In the genomic region with DNA sequence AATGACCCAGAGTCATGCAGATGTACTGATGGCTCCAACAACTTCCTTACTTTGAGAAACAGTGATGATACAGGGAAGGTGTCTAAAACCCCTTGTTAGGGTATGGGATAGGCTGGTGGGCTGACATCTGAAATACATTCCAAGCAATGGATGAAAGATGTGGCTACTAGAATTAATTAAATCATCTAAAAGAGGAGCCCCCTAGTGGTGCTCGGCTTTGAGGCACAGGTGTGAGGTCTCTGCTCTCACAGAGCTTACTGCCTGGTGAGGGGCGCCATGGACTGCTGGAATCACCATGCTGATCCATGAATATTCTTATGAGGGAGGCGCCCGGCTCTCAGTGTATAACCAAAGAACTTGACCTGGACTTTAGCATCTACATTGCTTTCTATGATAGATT, we compare ENCODE assay signal across 9 cellular contexts. TPM values are rescaled to one million over a fixed set of nuclear protein-coding genes. Genes with fewer than 3 reads are reported as not detected.
DNase-seq lines count a peak whose midpoint lies in the region; ATAC-seq and TF ChIP-seq lines count a peak whose summit lies in the region.
"Had no signal": no experiment of that assay in that cellular context is flagged by ENCODE, and none has a peak within 500 bp of the region (broad histone marks: within the 10 kb centered on the region; RNA-seq: fewer than 3 reads in every experiment).

No MANE protein-coding gene starts in this region.

- H3K9me3 ChIP-seq in HAP-1 = no peaks in the 10 kb centered on the region

- H3K27ac Mint-ChIP-seq in CD14-positive monocyte = no peak overlapping the region

- DNase-seq in CD14-positive monocyte (ENCODE audit: low spot score) = no peak
- peak; percentile 20 to 60 for DNase-seq in HAP-1 (ENCODE audit: low spot score in 2 of 2)
- DNase-seq in activated CD4-positive, alpha-beta T cell treated with anti-CD3 and anti-CD28 coated beads for 48 hours = peak; percentile 46
- peak; percentile 26 for DNase-seq in left kidney (ENCODE audit: low read depth, low spot score)
- no peak for DNase-seq in NCI-H1436 treated with DMSO at 0.1 percent for 48 hours (lab: John Stamatoyannopoulos, UW)
- DNase-seq in C1 segment of cervical spinal cord (lab: John Stamatoyannopoulos, UW) = no peak
- DNase-seq: SHP77 treated with DMSO at 0.1 percent for 48 hours had no signal

- intact Hi-C loops in CD14-positive monocyte (cut with micrococcal nuclease) = no loop called here

- H3K4me3 Mint-ChIP-seq in CD14-positive monocyte = no peak overlapping the region

- no peaks in the 10 kb centered on the region for H3K27me3 ChIP-seq in HAP-1 (ENCODE audit: low read depth)

- no peaks in the 10 kb centered on the region for H3K4me1 Mint-ChIP-seq in CD14-positive monocyte

- in situ Hi-C loops in HAP-1 (cut with MboI; ENCODE audit: low sequenced_read_pairs) = no loop called here

- H3K4me1 ChIP-seq in HAP-1 = no peaks in the 10 kb centered on the region

- no peaks in the 10 kb centered on the region for H3K36me3 Mint-ChIP-seq in CD14-positive monocyte

- H3K9me3 Mint-ChIP-seq in CD14-positive monocyte = no peaks in the 10 kb centered on the region

- no peak for ATAC-seq in GM18519 (IDR thresholded peaks at IDR 0.05; ENCODE audit: low FRiP score, unreplicated experiment)
- ATAC-seq in HG03045 (IDR thresholded peaks at IDR 0.05; ENCODE audit: unreplicated experiment) = no peak

- H3K36me3 ChIP-seq in HAP-1 (replicated peaks) = no peaks in the 10 kb centered on the region

- peak; percentile 46 for TF ChIP-seq CTCF in CD14-positive monocyte (IDR thresholded peaks at IDR 0.05)

- no peak overlapping the region for H3K4me3 ChIP-seq in HAP-1

- peaks cover 0 to 14% (median 1%) of the 10 kb centered on the region in 3 donors for H3K27me3 Mint-ChIP-seq in CD14-positive monocyte (ENCODE audit: low read depth in 3 of 3)

RNA-seq across cellular contexts. Expression of a gene that starts 48.5 kb away (rescaled TPM):
- polyA plus RNA-seq in CD14-positive monocyte = not detected

Comparison
In these comparisons a context has a peak if more than half of its experiments do, and no peak if none do; other contexts are left out.
1. DNase-seq: peak in HAP-1 (2 of 2), activated CD4-positive, alpha-beta T cell treated with anti-CD3 and anti-CD28 coated beads for 48 hours (single experiment) and left kidney (single experiment); none in CD14-positive monocyte (single experiment), NCI-H1436 treated with DMSO at 0.1 percent for 48 hours (single experiment) and C1 segment of cervical spinal cord (0 of 14).